ENCODE assay signal across 1 cellular context in genomic region chr12:45234134-45234865, GRCh38.
TF ChIP-seq lines count a peak whose summit lies in the region.

No MANE protein-coding gene starts in this region.

TF ChIP-seq in K562, 482 proteins besides CTCF, POLR2A, EP300 and RAD21 (continued from another document):
- TF ChIP-seq ZBTB34 (CRISPR knock-in tag; IDR thresholded peaks at IDR 0.05), result no peak
- TF ChIP-seq MYBL2 (IDR thresholded peaks at IDR 0.05; ENCODE audit: low read depth), result no peak
- TF ChIP-seq MYBL2 (CRISPR knock-in tag; IDR thresholded peaks at IDR 0.05; ENCODE audit: borderline replicate concordance), result no peak
- TF ChIP-seq EHMT2 (IDR thresholded peaks at IDR 0.05), result no peak
- no peak for TF ChIP-seq ARNT (IDR thresholded peaks at IDR 0.05)
- TF ChIP-seq ZNF318 (IDR thresholded peaks at IDR 0.05; ENCODE audit: borderline replicate concordance in 1 of 2, low read depth in 1 of 2), result no peak
- TF ChIP-seq ZNF766 (CRISPR knock-in tag; conservative IDR thresholded peaks at IDR 0.05), result no peak
- TF ChIP-seq ATF3 (IDR thresholded peaks at IDR 0.05), result peak; percentile 90
- 0 out of 2 replicates have a peak, but pooled peaks have one; percentile 41 for TF ChIP-seq ATF3 (CRISPR knock-in tag; conservative IDR thresholded peaks at IDR 0.05)
- no peak for TF ChIP-seq RFX5 (IDR thresholded peaks at IDR 0.05; ENCODE audit: low read depth, low read length)
- no peak for TF ChIP-seq CREB5 (CRISPR knock-in tag; IDR thresholded peaks at IDR 0.05)
- no peak for TF ChIP-seq CEBPZ (IDR thresholded peaks at IDR 0.05; ENCODE audit: borderline replicate concordance, low read depth, low read length)
- no peak for TF ChIP-seq RBM15 (IDR thresholded peaks at IDR 0.05; ENCODE audit: insufficient read depth, low read length)
- TF ChIP-seq ZNF655 (CRISPR knock-in tag; IDR thresholded peaks at IDR 0.05), result no peak
- no peak for TF ChIP-seq ELK1 (CRISPR knock-in tag; IDR thresholded peaks at IDR 0.05)
- no peak for TF ChIP-seq ZBTB1 (CRISPR knock-in tag; IDR thresholded peaks at IDR 0.05; ENCODE audit: borderline replicate concordance, low read depth)
- no peak for TF ChIP-seq USF1 (CRISPR knock-in tag; IDR thresholded peaks at IDR 0.05)
- no peak for TF ChIP-seq FOXK2 (conservative IDR thresholded peaks at IDR 0.05 in 1 of 2, IDR thresholded peaks at IDR 0.05 in 1 of 2; ENCODE audit: low read depth in 2 of 2)
- no peak for TF ChIP-seq FOXA1 (IDR thresholded peaks at IDR 0.05; ENCODE audit: borderline replicate concordance)
- no peak for TF ChIP-seq ZNF24 (IDR thresholded peaks at IDR 0.05)
- no peak for TF ChIP-seq HMGN3 (IDR thresholded peaks at IDR 0.05; ENCODE audit: borderline replicate concordance, extremely low read depth, insufficient read length, low read depth, low read length)
- no peak for TF ChIP-seq MED1 (CRISPR knock-in tag; IDR thresholded peaks at IDR 0.05; ENCODE audit: borderline replicate concordance)
TF ChIP-seq in K562: peak in this region for 32.
